Comparison of ENCODE assay signal across 14 cellular contexts in genomic region chr22:40329466-40329865, GRCh38.
"Had no signal": no experiment of that assay in that cellular context is flagged by ENCODE, and none has a peak within 500 bp of the region (broad histone marks: within the 10 kb centered on the region; RNA-seq: fewer than 3 reads in every experiment).

No MANE protein-coding gene starts in this region.

- H3K4me1 ChIP-seq: adrenal gland, tibial artery had no signal

- H3K27me3 ChIP-seq: adrenal gland, right atrium auricular region, stomach, tibial artery had no signal

- H3K4me3 ChIP-seq: adrenal gland, lower lobe of right lung, right atrium auricular region, skin epidermis, stomach, tibial artery had no signal

- H3K27ac ChIP-seq: adrenal gland, lower lobe of right lung, right atrium auricular region, stomach, tibial artery had no signal

- DNase-seq: activated CD4-positive, alpha-beta T cell treated with anti-CD3 and anti-CD28 coated beads for 4 hours; activated T-cell treated with anti-CD3 and anti-CD28 coated beads, Interleukin-2, amount 50 U/mL, for 72 hours; dermis blood vessel endothelial cell; glutamatergic neuron; immature natural killer cell; left cardiac atrium; lower lobe of right lung; stomach; T1000; tibial artery had no signal

- H3K9me3 ChIP-seq: adrenal gland, lower lobe of right lung, right atrium auricular region, stomach, tibial artery had no signal

- H3K9me3 Mint-ChIP-seq: activated T-cell treated with anti-CD3 and anti-CD28 coated beads, Interleukin-2, amount 50 U/mL, for 72 hours; immature natural killer cell had no signal

- ATAC-seq: activated T-cell treated with anti-CD3 and anti-CD28 coated beads, Interleukin-2, amount 50 U/mL, for 72 hours; esophagus mucosa; left cardiac atrium; lower lobe of right lung had no signal
